ENCODE assay signal across 16 cellular contexts in the genomic region with DNA sequence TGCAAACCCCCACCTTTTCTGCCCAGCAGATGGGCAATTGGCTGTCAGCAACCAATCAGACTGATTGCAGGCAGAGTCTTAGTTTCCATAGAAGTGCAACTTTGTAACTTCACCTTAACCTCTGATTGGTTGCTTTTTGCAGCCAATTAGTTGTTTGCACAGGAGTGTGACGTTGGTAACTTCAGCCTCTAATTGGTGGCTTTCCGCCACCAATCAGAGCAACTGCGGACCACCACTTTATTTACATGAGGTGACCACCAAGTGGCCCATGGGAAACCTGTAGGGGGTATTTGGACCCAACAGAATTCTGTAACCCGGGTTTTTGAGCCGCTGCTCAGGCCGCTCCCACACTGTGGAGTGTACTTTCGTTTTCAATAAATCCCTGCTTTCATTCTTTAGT. TPM values are rescaled to one million over a fixed set of nuclear protein-coding genes. Genes with fewer than 3 reads are reported as not detected.
DNase-seq lines count a peak whose midpoint lies in the region; ATAC-seq, FAIRE-seq and TF ChIP-seq lines count a peak whose summit lies in the region.
"Had no signal": no experiment of that assay in that cellular context is flagged by ENCODE, and none has a peak within 500 bp of the region (broad histone marks: within the 10 kb centered on the region; RNA-seq: fewer than 3 reads in every experiment).

No MANE protein-coding gene starts in this region.

- H3K36me3 Mint-ChIP-seq in GM23338 (ENCODE audit: low read depth): no peaks in the 10 kb centered on the region
- H3K36me3 Mint-ChIP-seq in activated naive CD8-positive, alpha-beta T cell treated with anti-CD3 and anti-CD28 coated beads for 36 hours: peaks cover 5% of the 10 kb centered on the region

- no peak for TF ChIP-seq CTCF in GM23338 (conservative IDR thresholded peaks at IDR 0.05; ENCODE audit: low read depth in 2 of 2)

- no peaks in the 10 kb centered on the region for H3K79me2 ChIP-seq in GM23338 (replicated peaks; ENCODE audit: insufficient read depth)

- H3K4me1 Mint-ChIP-seq in GM23338: no peaks in the 10 kb centered on the region
- no peaks in the 10 kb centered on the region for H3K4me1 Mint-ChIP-seq in activated naive CD8-positive, alpha-beta T cell treated with anti-CD3 and anti-CD28 coated beads for 36 hours
- H3K4me1 Mint-ChIP-seq: activated naive CD8-positive, alpha-beta T cell treated with anti-CD3 and anti-CD28 coated beads, Interleukin-2, amount 50 U/mL, for 24 hours had no signal

- H4K20me1 ChIP-seq in GM23338 (replicated peaks; ENCODE audit: insufficient read depth): no peaks in the 10 kb centered on the region

- peak overlapping the region; percentile 81 for H2AFZ ChIP-seq in GM23338

- H3K4me1 ChIP-seq in GM23338 (ENCODE audit: insufficient read depth) (peaks cover 4% of the 10 kb centered on the region; the same call in 1 of the 2 replicates), adipocyte (ENCODE audit: control insufficient read depth, insufficient read depth, low read length) (peaks cover 23% of the 10 kb centered on the region), small intestine (ENCODE audit: control insufficient read depth in 2 of 2, insufficient read depth in 1 of 2, low read depth in 1 of 2, low read length in 1 of 2) (no peaks in the 10 kb centered on the region)

- H3K4me3 ChIP-seq in GM23338: no peak overlapping the region
- H3K4me3 ChIP-seq in adipocyte (ENCODE audit: low read length): peak overlapping the region; percentile 71
- peak overlapping the region in 1 of 2 donors; percentile 43 for H3K4me3 ChIP-seq in small intestine (ENCODE audit: low read depth in 1 of 2, low read length in 2 of 2)

- ATAC-seq in GM23338: no peak
- ATAC-seq: activated naive CD8-positive, alpha-beta T cell treated with anti-CD3 and anti-CD28 coated beads, Interleukin-2, amount 50 U/mL, for 24 hours; Right ventricle myocardium inferior had no signal

- H3K9me2 ChIP-seq in GM23338 (ENCODE audit: insufficient read depth): no peaks in the 10 kb centered on the region

- no peaks in the 10 kb centered on the region for H3F3A ChIP-seq in GM23338 (replicated peaks; ENCODE audit: low read depth)

- H3K9ac ChIP-seq in adipocyte (ENCODE audit: low read length): peak overlapping the region; percentile 69

- H3K4me2 ChIP-seq in GM23338: no peak overlapping the region

- WGBS in small intestine, 3 donors: 23 to 60% (median 48%) methylated on average over 7 of the region's 7 CpGs

- no peak for FAIRE-seq in small intestine (lab: Jason Lieb, UNC)
- FAIRE-seq: endothelial cell of umbilical vein, keratinocyte had no signal

- DNase-seq in GM23338 (ENCODE audit: low spot score) (peak; percentile 34), adipocyte (ENCODE audit: low read depth) (no peak), iris pigment epithelial cell (ENCODE audit: low read depth) (peak; percentile 97), small intestine (peak; percentile 89), amniotic stem cell (lab: John Stamatoyannopoulos, UW) (no peak), NCI-H524 (lab: John Stamatoyannopoulos, UW) (no peak), NOMO-1 treated with dmso at 0.1 percent for 144 hours (lab: John Stamatoyannopoulos, UW; ENCODE audit: unreplicated experiment) (no peak)
- DNase-seq in activated naive CD8-positive, alpha-beta T cell treated with anti-CD3 and anti-CD28 coated beads for 36 hours: no peak
- DNase-seq: activated CD4-positive, alpha-beta memory T cell treated with anti-CD3 and anti-CD28 coated beads for 36 hours; activated naive CD8-positive, alpha-beta T cell treated with anti-CD3 and anti-CD28 coated beads, Interleukin-2, amount 50 U/mL, for 24 hours; COR-L47; NCI-H187; posterior cingulate gyrus had no signal

- no peaks in the 10 kb centered on the region for H3K9me3 ChIP-seq in adipocyte (ENCODE audit: control insufficient read depth, low read length)
- no peaks in the 10 kb centered on the region for H3K9me3 ChIP-seq in small intestine (ENCODE audit: control insufficient read depth, low read depth)

- H3K36me3 ChIP-seq in GM23338 (ENCODE audit: insufficient read depth): no peaks in the 10 kb centered on the region
- no peaks in the 10 kb centered on the region for H3K36me3 ChIP-seq in adipocyte (ENCODE audit: control insufficient read depth, insufficient read depth, low read length, severe bottlenecking)
- no peaks in the 10 kb centered on the region for H3K36me3 ChIP-seq in small intestine (ENCODE audit: control insufficient read depth in 2 of 2, insufficient read depth in 2 of 2, low read length in 2 of 2)

- H3K27me3 Mint-ChIP-seq in GM23338 (ENCODE audit: insufficient read depth, low read depth, poor library complexity): peaks cover 10% of the 10 kb centered on the region
- no peaks in the 10 kb centered on the region for H3K27me3 Mint-ChIP-seq in activated naive CD8-positive, alpha-beta T cell treated with anti-CD3 and anti-CD28 coated beads for 36 hours
- H3K27me3 Mint-ChIP-seq: activated CD4-positive, alpha-beta memory T cell treated with anti-CD3 and anti-CD28 coated beads for 36 hours; activated naive CD8-positive, alpha-beta T cell treated with anti-CD3 and anti-CD28 coated beads, Interleukin-2, amount 50 U/mL, for 24 hours had no signal

- H3K27ac ChIP-seq in GM23338 (ENCODE audit: low read depth) (no peak overlapping the region), small intestine (ENCODE audit: low read depth in 1 of 2, low read length in 1 of 2) (peak overlapping the region in 1 of 2 donors; percentile 73)

- H3K27me3 ChIP-seq in GM23338 (ENCODE audit: insufficient read depth) (no peaks in the 10 kb centered on the region), adipocyte (replicated peaks; ENCODE audit: control insufficient read depth, insufficient read depth, low read length) (no peaks in the 10 kb centered on the region), small intestine (ENCODE audit: control insufficient read depth in 2 of 2, insufficient read depth in 2 of 2, low read length in 2 of 2) (no peaks in the 10 kb centered on the region)

- no peak overlapping the region for H3K27ac Mint-ChIP-seq in GM23338
- H3K27ac Mint-ChIP-seq in activated naive CD8-positive, alpha-beta T cell treated with anti-CD3 and anti-CD28 coated beads for 36 hours: no peak overlapping the region
- H3K27ac Mint-ChIP-seq: activated CD4-positive, alpha-beta memory T cell treated with anti-CD3 and anti-CD28 coated beads for 36 hours; activated naive CD8-positive, alpha-beta T cell treated with anti-CD3 and anti-CD28 coated beads, Interleukin-2, amount 50 U/mL, for 24 hours had no signal

- H3K4me3 Mint-ChIP-seq in GM23338: no peak overlapping the region
- H3K4me3 Mint-ChIP-seq in activated naive CD8-positive, alpha-beta T cell treated with anti-CD3 and anti-CD28 coated beads for 36 hours: no peak overlapping the region
- H3K4me3 Mint-ChIP-seq: activated CD4-positive, alpha-beta memory T cell treated with anti-CD3 and anti-CD28 coated beads for 36 hours; activated naive CD8-positive, alpha-beta T cell treated with anti-CD3 and anti-CD28 coated beads, Interleukin-2, amount 50 U/mL, for 24 hours had no signal

- H3K9me3 Mint-ChIP-seq in GM23338: no peaks in the 10 kb centered on the region
- H3K9me3 Mint-ChIP-seq in activated naive CD8-positive, alpha-beta T cell treated with anti-CD3 and anti-CD28 coated beads for 36 hours: no peaks in the 10 kb centered on the region
- H3K9me3 Mint-ChIP-seq: activated CD4-positive, alpha-beta memory T cell treated with anti-CD3 and anti-CD28 coated beads for 36 hours; activated naive CD8-positive, alpha-beta T cell treated with anti-CD3 and anti-CD28 coated beads, Interleukin-2, amount 50 U/mL, for 24 hours had no signal

TF ChIP-seq in GM23338, 12 proteins besides CTCF, POLR2A, EP300 and RAD21:
- TF ChIP-seq NANOG (IDR thresholded peaks at IDR 0.05; ENCODE audit: borderline replicate concordance): no peak
- no peak for TF ChIP-seq STAT1 (IDR thresholded peaks at IDR 0.05; ENCODE audit: unreplicated experiment)
- TF ChIP-seq ETS1 (IDR thresholded peaks at IDR 0.05): no peak

RNA-seq across cellular contexts. Expression of gene CDKN1B, which starts 32.3 kb away (rescaled TPM):
- total RNA-seq in GM23338 (2014; rRNA removed; shearing (Covaris generic)): 27.9 and 30.6 TPM in 2 replicates
- polyA plus RNA-seq in GM23338 (2016; fragmentation: Nextera tagmentation; extraction: Ambion mirVana) (9.3 and 9.5 TPM in 2 replicates), small intestine (10 to 100 TPM; 33.8 to 62.8 (median 37.6) TPM)
- 10 to 100 TPM; 26.0 to 26.1 TPM for total RNA-seq in activated naive CD8-positive, alpha-beta T cell treated with anti-CD3 and anti-CD28 coated beads for 36 hours

RNA-seq across cellular contexts. Expression of gene APOLD1, which starts 36.0 kb away (rescaled TPM):
- total RNA-seq in GM23338 (2014; rRNA removed; shearing (Covaris generic)): 0.43 and 0.94 TPM in 2 replicates
- polyA plus RNA-seq in GM23338 (2016; fragmentation: Nextera tagmentation; extraction: Ambion mirVana): 1.8 TPM in 2 replicates
- polyA plus RNA-seq in small intestine: 10 to 100 TPM in 1 of 3 donors, 1 to 10 TPM in 1, under 1 TPM in 1; 0.22 to 29.9 (median 1.9) TPM
- 1 to 10 TPM; 2.3 to 3.1 TPM for total RNA-seq in activated naive CD8-positive, alpha-beta T cell treated with anti-CD3 and anti-CD28 coated beads for 36 hours

RNA-seq across cellular contexts. Expression of gene GPR19, which starts 53.5 kb away (rescaled TPM):
- total RNA-seq in GM23338 (2014; rRNA removed; shearing (Covaris generic)): 15.3 and 18.7 TPM in 2 replicates
- polyA plus RNA-seq in GM23338 (2016; fragmentation: Nextera tagmentation; extraction: Ambion mirVana) (12.1 and 14.3 TPM in 2 replicates), small intestine (under 1 TPM in 1 of 3 donors, not detected in 2; 0.95 TPM)
- 10 to 100 TPM; 10.3 to 11.3 TPM for total RNA-seq in activated naive CD8-positive, alpha-beta T cell treated with anti-CD3 and anti-CD28 coated beads for 36 hours
- total RNA-seq: Right ventricle myocardium inferior had no signal

Comparison
In these comparisons a context has a peak if more than half of its experiments do, and no peak if none do; other contexts are left out.
1. DNase-seq: peak in GM23338 (single experiment), iris pigment epithelial cell (single experiment) and small intestine (single experiment); none in adipocyte (single experiment), amniotic stem cell (single experiment), NCI-H524 (0 of 2), NOMO-1 treated with dmso at 0.1 percent for 144 hours (single experiment) and activated naive CD8-positive, alpha-beta T cell treated with anti-CD3 and anti-CD28 coated beads for 36 hours (single experiment).